ENCODE assay signal across 11 cellular contexts in the genomic region with DNA sequence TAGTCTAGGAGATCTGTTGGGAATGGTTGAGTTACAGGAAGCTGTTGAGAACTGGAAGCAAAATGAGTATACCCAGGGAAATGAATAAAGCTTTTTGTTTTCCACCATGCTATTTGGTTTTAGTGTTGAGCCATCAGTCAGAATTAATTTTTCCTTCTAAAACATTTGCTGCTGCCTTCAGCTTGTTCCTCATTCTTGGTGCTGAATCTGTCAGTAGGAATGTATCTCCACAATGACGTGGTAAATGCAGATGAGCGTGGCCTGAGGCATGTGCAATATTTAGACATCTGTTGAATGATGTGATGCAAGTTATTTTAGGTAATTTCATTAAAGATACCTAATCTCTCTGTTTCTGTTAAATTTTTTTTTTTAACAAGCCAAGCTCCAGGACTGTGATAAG. TPM values are rescaled to one million over a fixed set of nuclear protein-coding genes. Genes with fewer than 3 reads are reported as not detected.
DNase-seq lines count a peak whose midpoint lies in the region; ATAC-seq, FAIRE-seq and TF ChIP-seq lines count a peak whose summit lies in the region.
"Had no signal": no experiment of that assay in that cellular context is flagged by ENCODE, and none has a peak within 500 bp of the region (broad histone marks: within the 10 kb centered on the region; RNA-seq: fewer than 3 reads in every experiment).

No MANE protein-coding gene starts in this region.

- no peak for TF ChIP-seq POLR2A in GM12892 (IDR thresholded peaks at IDR 0.05; ENCODE audit: low read depth, low read length)

- H3K4me3 ChIP-seq in skeletal muscle satellite cell (ENCODE audit: low read length), result no peak overlapping the region

- no peaks in the 10 kb centered on the region for H3K27me3 ChIP-seq in skeletal muscle satellite cell (ENCODE audit: control insufficient read depth, insufficient read depth, low read length)

- H3K27me3 Mint-ChIP-seq in T-helper 2 cell treated with Interferon-gamma antibody and Interleukin-4, amounts not matched to agents 5 μg/mL and 100 μg/mL, for 36 hours (ENCODE audit: low read depth), result no peaks in the 10 kb centered on the region

- peaks cover 73% of the 10 kb centered on the region for H3K4me1 Mint-ChIP-seq in T-helper 2 cell treated with Interferon-gamma antibody and Interleukin-4, amounts not matched to agents 5 μg/mL and 100 μg/mL, for 36 hours (ENCODE audit: low read depth)

- H3K36me3 Mint-ChIP-seq in T-helper 2 cell treated with Interferon-gamma antibody and Interleukin-4, amounts not matched to agents 5 μg/mL and 100 μg/mL, for 36 hours (ENCODE audit: low read depth), result peaks cover 84% of the 10 kb centered on the region

- peaks cover 82% of the 10 kb centered on the region for H3K36me3 ChIP-seq in skeletal muscle satellite cell (ENCODE audit: insufficient read depth, low read length)

- ATAC-seq in esophagus mucosa, result peak; percentile 55
- no peak for ATAC-seq in Right ventricle myocardium superior (ENCODE audit: poor library complexity)

- peak overlapping the region; percentile 15 for H3K9ac ChIP-seq in skeletal muscle satellite cell (ENCODE audit: low read depth, low read length)

- peak overlapping the region; percentile 20 for H3K27ac Mint-ChIP-seq in T-helper 2 cell treated with Interferon-gamma antibody and Interleukin-4, amounts not matched to agents 5 μg/mL and 100 μg/mL, for 36 hours

- FAIRE-seq in GM12892 (lab: Jason Lieb, UNC), result no peak
- FAIRE-seq: A204.1 had no signal

- CTCF ChIA-PET in RWPE1 (lab: Yijun Ruan, JAX), result interaction anchor here (0.5 to 0.6 kb wide), 2 partner anchors 12 to 210 kb away, joined by 3 to 4 read pairs; no protein-coding TSS in a partner anchor

- peak overlapping the region; percentile 6 for H3K4me2 ChIP-seq in skeletal muscle satellite cell (ENCODE audit: low read length)

- TF ChIP-seq CTCF in RWPE1 (conservative IDR thresholded peaks at IDR 0.05; ENCODE audit: low read depth), result no peak

- H3K9me3 Mint-ChIP-seq in T-helper 2 cell treated with Interferon-gamma antibody and Interleukin-4, amounts not matched to agents 5 μg/mL and 100 μg/mL, for 36 hours, result no peaks in the 10 kb centered on the region

- H3K4me3 Mint-ChIP-seq in T-helper 2 cell treated with Interferon-gamma antibody and Interleukin-4, amounts not matched to agents 5 μg/mL and 100 μg/mL, for 36 hours, result peak overlapping the region; percentile 15

- H3K27ac ChIP-seq in RWPE1, result no peak overlapping the region

- H3K9me3 ChIP-seq in skeletal muscle satellite cell (replicated peaks; ENCODE audit: low read length), result no peaks in the 10 kb centered on the region

- POLR2A ChIA-PET in RWPE1 (lab: Yijun Ruan, JAX; ENCODE audit: low non-redundant PET), result interaction anchor here (0.9 to 1.5 kb wide), 2 partner anchors 10 to 11 kb away, joined by 3 to 4 read pairs; partner anchors contain the start of gene HAPSTR1

- no peak for DNase-seq in T-helper 2 cell treated with Interferon-gamma antibody and Interleukin-4, amounts not matched to agents 5 μg/mL and 100 μg/mL, for 36 hours (ENCODE audit: low spot score)
- DNase-seq in T-helper 2 cell, result no peak
- peak; percentile 52 for DNase-seq in RWPE1 (ENCODE audit: low spot score)
- no peak for DNase-seq in Right ventricle myocardium superior
- DNase-seq in GM12892 (ENCODE audit: insufficient read length), result no peak
- DNase-seq in NCI-H510A (lab: John Stamatoyannopoulos, UW), result no peak
- DNase-seq: NCI-H524 treated with DMSO at 0.1 percent for 48 hours; stimulated activated CD8-positive, alpha-beta memory T cell treated with anti-CD3 and anti-CD28 coated beads, Interleukin-4, amount 100 ng/mL, for 48 hours had no signal

- H3K4me1 ChIP-seq in skeletal muscle satellite cell (ENCODE audit: control insufficient read depth, insufficient read depth, low read length), result peaks cover 63% of the 10 kb centered on the region

- intact Hi-C loops in Right ventricle myocardium superior (cut with DNase I), result no loop called here

RNA-seq across cellular contexts. Expression of gene HAPSTR1, which starts 10.9 kb away (rescaled TPM):
- total RNA-seq in esophagus mucosa, result 50.1 TPM
- 53.1 and 62.4 TPM in 2 replicates for total RNA-seq in skeletal muscle satellite cell (2012; rRNA removed)
- total RNA-seq in Right ventricle myocardium superior, result 51.7 TPM
- 24.1 TPM for polyA plus RNA-seq in GM12892 (2012; ENCODE audit: missing spikeins)
